In the genomic region with DNA sequence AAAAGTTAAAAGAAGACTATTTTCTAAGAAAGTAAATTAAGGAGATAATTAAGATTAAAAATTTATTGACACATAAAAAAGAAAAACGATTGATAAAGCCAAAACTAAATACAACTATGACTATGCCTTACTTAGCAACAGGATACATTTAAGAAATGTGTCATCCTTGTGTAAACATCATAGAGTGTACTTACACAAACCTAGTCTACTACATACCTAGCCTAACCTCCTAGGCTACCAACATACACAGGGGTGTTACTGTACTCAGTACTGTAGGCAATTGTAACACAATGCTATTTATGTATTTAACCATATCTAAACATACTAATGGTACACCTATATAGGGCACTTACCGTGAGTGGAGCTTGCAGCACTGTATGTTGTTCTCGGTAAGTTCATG, we compare ENCODE assay signal across 23 cellular contexts.
DNase-seq lines count a peak whose midpoint lies in the region; ATAC-seq, FAIRE-seq and TF ChIP-seq lines count a peak whose summit lies in the region.
"Had no signal": no experiment of that assay in that cellular context is flagged by ENCODE, and none has a peak within 500 bp of the region (broad histone marks: within the 10 kb centered on the region; RNA-seq: fewer than 3 reads in every experiment).

No MANE protein-coding gene starts in this region.

- no peak overlapping the region for H3K4me3 ChIP-seq in epithelial cell of esophagus (ENCODE audit: low read length)
- no peak overlapping the region for H3K4me3 ChIP-seq in small intestine (ENCODE audit: low read depth in 1 of 2, low read length in 2 of 2)
- no peak overlapping the region for H3K4me3 ChIP-seq in Caco-2 (ENCODE audit: low read depth, low read length)
- H3K4me3 ChIP-seq in esophagus muscularis mucosa = no peak overlapping the region
- H3K4me3 ChIP-seq: BLaER1, coronary artery had no signal

- no peak for FAIRE-seq in small intestine (lab: Jason Lieb, UNC)
- FAIRE-seq: TTC549, urothelium cell line had no signal

- no peak for TF ChIP-seq POLR2A in esophagus muscularis mucosa (IDR thresholded peaks at IDR 0.05; ENCODE audit: low read depth)

- no peaks in the 10 kb centered on the region for H3K27me3 ChIP-seq in small intestine (ENCODE audit: control insufficient read depth in 2 of 2, insufficient read depth in 2 of 2, low read length in 2 of 2)
- no peaks in the 10 kb centered on the region for H3K27me3 ChIP-seq in Caco-2 (replicated peaks; ENCODE audit: control insufficient read depth, insufficient read depth, low read length)
- no peaks in the 10 kb centered on the region for H3K27me3 ChIP-seq in esophagus muscularis mucosa
- H3K27me3 ChIP-seq: BLaER1 had no signal

- WGBS in small intestine, 3 donors = 60 to 73% (median 70%) methylated on average over 3 of the region's 3 CpGs
- 75% methylated on average over 3 of the region's 3 CpGs for WGBS in esophagus muscularis mucosa

- H3K27ac ChIP-seq in small intestine (ENCODE audit: low read depth in 1 of 2, low read length in 1 of 2) (no peak overlapping the region), esophagus muscularis mucosa (replicated peaks in 1 of 4) (no peak overlapping the region)
- H3K27ac ChIP-seq: BLaER1, coronary artery had no signal

- H3K36me3 Mint-ChIP-seq in activated CD8-positive, alpha-beta T cell treated with anti-CD3 and anti-CD28 coated beads, Interleukin-2, amount 10 ng/mL, durations not matched to agents 7 days and 5 days (ENCODE audit: low read depth) = peaks cover 21% of the 10 kb centered on the region
- H3K36me3 Mint-ChIP-seq in activated CD8-positive, alpha-beta T cell treated with anti-CD3 and anti-CD28 coated beads for 36 hours (ENCODE audit: low read depth) = peaks cover 5% of the 10 kb centered on the region
- no peaks in the 10 kb centered on the region for H3K36me3 Mint-ChIP-seq in Caco-2 (ENCODE audit: insufficient read depth, unreplicated experiment)

- H3K4me3 Mint-ChIP-seq in activated CD8-positive, alpha-beta T cell treated with anti-CD3 and anti-CD28 coated beads, Interleukin-2, amount 10 ng/mL, durations not matched to agents 7 days and 5 days = no peak overlapping the region
- no peak overlapping the region for H3K4me3 Mint-ChIP-seq in activated CD8-positive, alpha-beta T cell treated with anti-CD3 and anti-CD28 coated beads for 36 hours
- H3K4me3 Mint-ChIP-seq in Caco-2 (ENCODE audit: unreplicated experiment) = no peak overlapping the region
- H3K4me3 Mint-ChIP-seq: brain, memory B cell had no signal

- no peak for TF ChIP-seq CTCF in activated CD8-positive, alpha-beta T cell treated with anti-CD3 and anti-CD28 coated beads for 36 hours (IDR thresholded peaks at IDR 0.05)
- no peak for TF ChIP-seq CTCF in epithelial cell of esophagus (IDR thresholded peaks at IDR 0.05; ENCODE audit: insufficient read depth, low read depth, low read length, missing control alignments)
- no peak for TF ChIP-seq CTCF in Caco-2 (IDR thresholded peaks at IDR 0.05; ENCODE audit: insufficient read depth in 1 of 2, low read depth in 1 of 2, low read length in 1 of 2, severe bottlenecking in 1 of 2, unreplicated experiment in 1 of 2)
- no peak for TF ChIP-seq CTCF in esophagus muscularis mucosa (IDR thresholded peaks at IDR 0.05)

- no peak overlapping the region for H3K27ac Mint-ChIP-seq in activated CD8-positive, alpha-beta T cell treated with anti-CD3 and anti-CD28 coated beads, Interleukin-2, amount 10 ng/mL, durations not matched to agents 7 days and 5 days
- H3K27ac Mint-ChIP-seq in activated CD8-positive, alpha-beta T cell treated with anti-CD3 and anti-CD28 coated beads for 36 hours = no peak overlapping the region
- no peak overlapping the region for H3K27ac Mint-ChIP-seq in Caco-2 (ENCODE audit: unreplicated experiment)
- H3K27ac Mint-ChIP-seq: brain, memory B cell had no signal

- peak; percentile 23 for ATAC-seq in activated CD8-positive, alpha-beta T cell treated with anti-CD3 and anti-CD28 coated beads, Interleukin-2, amount 10 ng/mL, durations not matched to agents 7 days and 5 days
- ATAC-seq in activated CD8-positive, alpha-beta T cell treated with anti-CD3 and anti-CD28 coated beads for 36 hours = no peak
- ATAC-seq in GM21825 (IDR thresholded peaks at IDR 0.05; ENCODE audit: unreplicated experiment) = no peak

- POLR2A ChIA-PET in activated CD8-positive, alpha-beta T cell treated with anti-CD3 and anti-CD28 coated beads, Interleukin-2, amount 10 ng/mL, durations not matched to agents 7 days and 5 days (lab: Charles Lee) = no interaction called here
- POLR2A ChIA-PET in activated CD8-positive, alpha-beta T cell treated with anti-CD3 and anti-CD28 coated beads for 36 hours (lab: Charles Lee) = no interaction called here
- POLR2A ChIA-PET in Caco-2 (lab: Charles Lee) = no interaction called here

- H3K4me1 Mint-ChIP-seq in activated CD8-positive, alpha-beta T cell treated with anti-CD3 and anti-CD28 coated beads, Interleukin-2, amount 10 ng/mL, durations not matched to agents 7 days and 5 days (ENCODE audit: low read depth) = peaks cover 8% of the 10 kb centered on the region
- no peaks in the 10 kb centered on the region for H3K4me1 Mint-ChIP-seq in activated CD8-positive, alpha-beta T cell treated with anti-CD3 and anti-CD28 coated beads for 36 hours (ENCODE audit: low read depth)
- H3K4me1 Mint-ChIP-seq in Caco-2 (ENCODE audit: low read depth, unreplicated experiment) = no peaks in the 10 kb centered on the region
- H3K4me1 Mint-ChIP-seq: brain, memory B cell had no signal

- TF ChIP-seq EP300 in esophagus muscularis mucosa (IDR thresholded peaks at IDR 0.05) = no peak

- no TSS peak for BruUV-seq in Caco-2 (replicated peaks; lab: Mats Ljungman, UMichigan)

- intact Hi-C loops in activated CD8-positive, alpha-beta T cell treated with anti-CD3 and anti-CD28 coated beads for 36 hours (cut with micrococcal nuclease) = no loop called here
- intact Hi-C loops in Caco-2 (cut with micrococcal nuclease; ENCODE audit: unreplicated experiment) (no loop called here), esophagus muscularis mucosa (cut with DNase I) (no loop called here)

- peaks cover 24% of the 10 kb centered on the region for H3K9me3 Mint-ChIP-seq in activated CD8-positive, alpha-beta T cell treated with anti-CD3 and anti-CD28 coated beads, Interleukin-2, amount 10 ng/mL, durations not matched to agents 7 days and 5 days (ENCODE audit: insufficient read depth)
- H3K9me3 Mint-ChIP-seq in activated CD8-positive, alpha-beta T cell treated with anti-CD3 and anti-CD28 coated beads for 36 hours = peaks cover 29% of the 10 kb centered on the region
- H3K9me3 Mint-ChIP-seq in Caco-2 (ENCODE audit: unreplicated experiment) = peaks cover 36% of the 10 kb centered on the region

- H3K9me3 ChIP-seq in small intestine (ENCODE audit: control insufficient read depth, low read depth) = no peaks in the 10 kb centered on the region
- H3K9me3 ChIP-seq in Caco-2 = 0 out of 2 replicates have a peak, but pooled peaks cover 12% of the 10 kb centered on the region
- peaks cover 0 to 21% (median 15%) of the 10 kb centered on the region in 4 donors for H3K9me3 ChIP-seq in esophagus muscularis mucosa

- H3K4me1 ChIP-seq in small intestine (ENCODE audit: control insufficient read depth in 2 of 2, insufficient read depth in 1 of 2, low read depth in 1 of 2, low read length in 1 of 2) (no peaks in the 10 kb centered on the region), Caco-2 (no peaks in the 10 kb centered on the region), esophagus muscularis mucosa (peaks cover 0 to 6% (median 0%) of the 10 kb centered on the region in 4 donors)
- H3K4me1 ChIP-seq: BLaER1 had no signal

- no peaks in the 10 kb centered on the region for H3K27me3 Mint-ChIP-seq in activated CD8-positive, alpha-beta T cell treated with anti-CD3 and anti-CD28 coated beads, Interleukin-2, amount 10 ng/mL, durations not matched to agents 7 days and 5 days (ENCODE audit: low read depth)
- H3K27me3 Mint-ChIP-seq in activated CD8-positive, alpha-beta T cell treated with anti-CD3 and anti-CD28 coated beads for 36 hours = no peaks in the 10 kb centered on the region
- H3K27me3 Mint-ChIP-seq in Caco-2 (ENCODE audit: insufficient read depth, unreplicated experiment) = no peaks in the 10 kb centered on the region
- H3K27me3 Mint-ChIP-seq: brain, memory B cell had no signal

- H3K36me3 ChIP-seq in small intestine (ENCODE audit: control insufficient read depth in 2 of 2, insufficient read depth in 2 of 2, low read length in 2 of 2) = no peaks in the 10 kb centered on the region
- no peaks in the 10 kb centered on the region for H3K36me3 ChIP-seq in Caco-2 (ENCODE audit: control insufficient read depth, insufficient read depth, low read length)
- peaks cover 0 to 3% (median 0%) of the 10 kb centered on the region in 4 donors for H3K36me3 ChIP-seq in esophagus muscularis mucosa
- H3K36me3 ChIP-seq: BLaER1 had no signal

- DNase-seq in activated CD8-positive, alpha-beta T cell treated with anti-CD3 and anti-CD28 coated beads, Interleukin-2, amount 10 ng/mL, durations not matched to agents 7 days and 5 days = no peak
- DNase-seq in activated CD8-positive, alpha-beta T cell treated with anti-CD3 and anti-CD28 coated beads for 36 hours = no peak
- DNase-seq in NCI-H748 treated with DMSO at 0.1 percent for 48 hours (lab: John Stamatoyannopoulos, UW) = peak; percentile 19
- DNase-seq in epithelial cell of esophagus (ENCODE audit: low read depth) = peak; percentile 74
- DNase-seq in small intestine = peak; percentile 5
- no peak for DNase-seq in Caco-2
- no peak for DNase-seq in esophagus muscularis mucosa (ENCODE audit: extremely low spot score)
- DNase-seq: activated CD4-positive, alpha-beta T cell treated with anti-CD3 and anti-CD28 coated beads for 4 hours; GF-D8; hippocampal formation; islet precursor cell; KBM-7; NCI-H1092; NCI-H1930; NCI-H446 treated with DMSO at 0.1 percent for 48 hours; occipital lobe had no signal

- CTCF ChIA-PET in activated CD8-positive, alpha-beta T cell treated with anti-CD3 and anti-CD28 coated beads, Interleukin-2, amount 10 ng/mL, durations not matched to agents 7 days and 5 days (lab: Charles Lee) = interaction anchor here (0.6 kb wide), 1 partner anchor 789 kb away, joined by 4 read pairs; no protein-coding TSS in a partner anchor
- CTCF ChIA-PET in activated CD8-positive, alpha-beta T cell treated with anti-CD3 and anti-CD28 coated beads for 36 hours (lab: Charles Lee) = interaction anchor here (1.4 kb wide), 1 partner anchor 10 kb away, joined by 4 read pairs; no protein-coding TSS in a partner anchor
- CTCF ChIA-PET in Caco-2 (lab: Charles Lee) = no interaction called here

Comparison
In these comparisons a context has a peak if more than half of its experiments do, and no peak if none do; other contexts are left out.
1. DNase-seq: peak in NCI-H748 treated with DMSO at 0.1 percent for 48 hours (single experiment), epithelial cell of esophagus (single experiment) and small intestine (single experiment); none in activated CD8-positive, alpha-beta T cell treated with anti-CD3 and anti-CD28 coated beads, Interleukin-2, amount 10 ng/mL, durations not matched to agents 7 days and 5 days (single experiment), activated CD8-positive, alpha-beta T cell treated with anti-CD3 and anti-CD28 coated beads for 36 hours (single experiment), Caco-2 (0 of 2) and esophagus muscularis mucosa (single experiment).